Comparison of ENCODE assay signal across 13 cellular contexts in genomic region chr1:3503525-3503886, GRCh38. TPM values are rescaled to one million over a fixed set of nuclear protein-coding genes. Genes with fewer than 3 reads are reported as not detected.
"Had no signal": no experiment of that assay in that cellular context is flagged by ENCODE, and none has a peak within 500 bp of the region (broad histone marks: within the 10 kb centered on the region; RNA-seq: fewer than 3 reads in every experiment).

No MANE protein-coding gene starts in this region.

- H3K9me3 Mint-ChIP-seq: activated CD4-positive, alpha-beta memory T cell treated with anti-CD3 and anti-CD28 coated beads, Interleukin-2, amount 10 ng/mL, durations not matched to agents 7 days and 5 days; activated naive CD8-positive, alpha-beta T cell treated with anti-CD3 and anti-CD28 coated beads, Interleukin-2, amount 10 ng/mL, durations not matched to agents 7 days and 5 days; activated T-cell treated with anti-CD3 and anti-CD28 coated beads, Interleukin-2, amount 50 U/mL, for 72 hours; nephron progenitor cell had no signal

- H3K4me3 Mint-ChIP-seq: activated CD4-positive, alpha-beta memory T cell treated with anti-CD3 and anti-CD28 coated beads, Interleukin-2, amount 10 ng/mL, durations not matched to agents 7 days and 5 days; activated naive CD8-positive, alpha-beta T cell treated with anti-CD3 and anti-CD28 coated beads, Interleukin-2, amount 10 ng/mL, durations not matched to agents 7 days and 5 days; activated T-cell treated with anti-CD3 and anti-CD28 coated beads, Interleukin-2, amount 50 U/mL, for 72 hours; nephron progenitor cell had no signal

- H3K9me3 ChIP-seq: colonic mucosa, left lung, ovary had no signal

- H3K27me3 ChIP-seq: colonic mucosa, left lung, ovary had no signal

- ATAC-seq: activated T-cell treated with anti-CD3 and anti-CD28 coated beads, Interleukin-2, amount 50 U/mL, for 72 hours had no signal

- H3K27me3 Mint-ChIP-seq: activated CD4-positive, alpha-beta memory T cell treated with anti-CD3 and anti-CD28 coated beads, Interleukin-2, amount 10 ng/mL, durations not matched to agents 7 days and 5 days; activated naive CD8-positive, alpha-beta T cell treated with anti-CD3 and anti-CD28 coated beads, Interleukin-2, amount 10 ng/mL, durations not matched to agents 7 days and 5 days had no signal

- H3K4me1 Mint-ChIP-seq: activated CD4-positive, alpha-beta memory T cell treated with anti-CD3 and anti-CD28 coated beads, Interleukin-2, amount 10 ng/mL, durations not matched to agents 7 days and 5 days; activated naive CD8-positive, alpha-beta T cell treated with anti-CD3 and anti-CD28 coated beads, Interleukin-2, amount 10 ng/mL, durations not matched to agents 7 days and 5 days; nephron progenitor cell had no signal

- FAIRE-seq: keratinocyte had no signal

- H3K36me3 Mint-ChIP-seq: activated naive CD8-positive, alpha-beta T cell treated with anti-CD3 and anti-CD28 coated beads, Interleukin-2, amount 10 ng/mL, durations not matched to agents 7 days and 5 days had no signal

- H3K4me3 ChIP-seq: colonic mucosa, left lung, ovary had no signal

- H3K27ac Mint-ChIP-seq: activated CD4-positive, alpha-beta memory T cell treated with anti-CD3 and anti-CD28 coated beads, Interleukin-2, amount 10 ng/mL, durations not matched to agents 7 days and 5 days; activated naive CD8-positive, alpha-beta T cell treated with anti-CD3 and anti-CD28 coated beads, Interleukin-2, amount 10 ng/mL, durations not matched to agents 7 days and 5 days; activated T-cell treated with anti-CD3 and anti-CD28 coated beads, Interleukin-2, amount 50 U/mL, for 72 hours; nephron progenitor cell had no signal

- H3K27ac ChIP-seq: colonic mucosa, ovary had no signal

- DNase-seq: activated CD4-positive, alpha-beta memory T cell treated with anti-CD3 and anti-CD28 coated beads, Interleukin-2, amount 10 ng/mL, durations not matched to agents 7 days and 5 days; activated CD8-positive, alpha-beta memory T cell treated with anti-CD3 and anti-CD28 coated beads, Interleukin-2, amount 50 U/mL, for 4 hours; activated gamma-delta T cell treated with Interleukin-2 at 50 U/mL for 16 hours; activated naive CD8-positive, alpha-beta T cell treated with anti-CD3 and anti-CD28 coated beads, Interleukin-2, amount 10 ng/mL, durations not matched to agents 7 days and 5 days; activated T-cell treated with anti-CD3 and anti-CD28 coated beads, Interleukin-2, amount 50 U/mL, for 72 hours; colonic mucosa; effector CD4-positive, alpha-beta T cell; mesendoderm; nephron progenitor cell; stimulated activated CD4-positive, alpha-beta T cell treated with anti-CD3 and anti-CD28 coated beads, Interleukin-15, amount 100 ng/mL, for 24 hours had no signal

- H3K36me3 ChIP-seq: colonic mucosa, ovary had no signal

- H3K4me1 ChIP-seq: colonic mucosa had no signal

RNA-seq across cellular contexts. Expression of gene ARHGEF16, which starts 49.0 kb away (rescaled TPM):
- total RNA-seq: activated CD4-positive, alpha-beta memory T cell treated with anti-CD3 and anti-CD28 coated beads, Interleukin-2, amount 10 ng/mL, durations not matched to agents 7 days and 5 days; activated naive CD8-positive, alpha-beta T cell treated with anti-CD3 and anti-CD28 coated beads, Interleukin-2, amount 10 ng/mL, durations not matched to agents 7 days and 5 days had no signal
